In genomic region chr7:134605978-134606923, GRCh38 we compare ENCODE assay signal across 9 cellular contexts. TPM values are rescaled to one million over a fixed set of nuclear protein-coding genes. Genes with fewer than 3 reads are reported as not detected.
DNase-seq lines count a peak whose midpoint lies in the region; ATAC-seq and TF ChIP-seq lines count a peak whose summit lies in the region.
"Had no signal": no experiment of that assay in that cellular context is flagged by ENCODE, and none has a peak within 500 bp of the region (broad histone marks: within the 10 kb centered on the region; RNA-seq: fewer than 3 reads in every experiment).

No MANE protein-coding gene starts in this region.

- no peaks in the 10 kb centered on the region for H3K4me1 Mint-ChIP-seq in endodermal cell

- H3K4me3 Mint-ChIP-seq in endodermal cell: no peak overlapping the region

- no peak overlapping the region for H3K9ac ChIP-seq in endodermal cell (ENCODE audit: extremely low read depth, low read length, poor library complexity, severe bottlenecking)

- H3K27ac ChIP-seq in 22Rv1 (no peak overlapping the region), endodermal cell (ENCODE audit: low read depth, low read length) (no peak overlapping the region)

- DNase-seq in NCI-H82 (lab: John Stamatoyannopoulos, UW) (peak; percentile 86), endodermal cell (peak; percentile 78), mucosa of descending colon (peak in 2 of 3 donors; percentile 48 to 75)
- peak; percentile 16 to 38 for DNase-seq in activated CD8-positive, alpha-beta memory T cell treated with anti-CD3 and anti-CD28 coated beads for 4 hours (ENCODE audit: low read depth in 2 of 2)
- peak; percentile 20 to 24 for DNase-seq in stimulated activated CD8-positive, alpha-beta memory T cell treated with anti-CD3 and anti-CD28 coated beads, Interleukin-4, amount 100 ng/mL, for 4 hours (ENCODE audit: low read depth in 2 of 2, low spot score in 1 of 2)

- H3K9me3 ChIP-seq in endodermal cell (ENCODE audit: control insufficient read depth, low read length): no peaks in the 10 kb centered on the region
- H3K9me3 ChIP-seq in mucosa of descending colon: no peaks in the 10 kb centered on the region

- H3K4me3 ChIP-seq in endodermal cell (ENCODE audit: low read length): no peak overlapping the region
- no peak overlapping the region for H3K4me3 ChIP-seq in mucosa of descending colon

- H3K4me1 ChIP-seq in endodermal cell (ENCODE audit: control insufficient read depth, insufficient read depth, low read length) (no peaks in the 10 kb centered on the region), mucosa of descending colon (ENCODE audit: low read depth) (no peaks in the 10 kb centered on the region)

- ATAC-seq in GM18502 (IDR thresholded peaks at IDR 0.05; ENCODE audit: poor library complexity, unreplicated experiment) (peak; percentile 78), HG03139 (IDR thresholded peaks at IDR 0.05; ENCODE audit: unreplicated experiment) (peak; percentile 82), mucosa of descending colon (peak; percentile 85)

- H3K9me3 Mint-ChIP-seq in endodermal cell: no peaks in the 10 kb centered on the region

- H3K36me3 ChIP-seq in endodermal cell (ENCODE audit: control insufficient read depth, insufficient read depth, low read length) (no peaks in the 10 kb centered on the region), mucosa of descending colon (ENCODE audit: low read depth) (no peaks in the 10 kb centered on the region)

- no peaks in the 10 kb centered on the region for H3K36me3 Mint-ChIP-seq in endodermal cell (ENCODE audit: low read depth)

- intact Hi-C loops in mucosa of descending colon (cut with DNase I, micrococcal nuclease): loop anchor here (1.0 to 10.0 kb wide), 4 partner anchors 91 to 174 kb away; no protein-coding TSS in a partner anchor

- peaks cover 4% of the 10 kb centered on the region for H3K27me3 ChIP-seq in endodermal cell (ENCODE audit: control insufficient read depth, insufficient read depth, low read length, poor library complexity, severe bottlenecking)

- no peak overlapping the region for H3K27ac Mint-ChIP-seq in endodermal cell

- peaks cover 12% of the 10 kb centered on the region for H3K27me3 Mint-ChIP-seq in endodermal cell (ENCODE audit: insufficient read depth)

- WGBS in endodermal cell (ENCODE audit: insufficient coverage in 1 of 2, insufficient read length in 1 of 2), 2 experiments: 38 to 42% methylated on average over 10 to 12 of the region's 14 CpGs

- TF ChIP-seq CTCF in 22Rv1 (IDR thresholded peaks at IDR 0.05) (peak; percentile 99), endodermal cell (conservative IDR thresholded peaks at IDR 0.05) (peak; percentile 97), mucosa of descending colon (IDR thresholded peaks at IDR 0.05) (peak; percentile 86)

RNA-seq across cellular contexts. Expression of gene BPGM, which starts 40.4 kb away (rescaled TPM):
- total RNA-seq in endodermal cell: 10 to 100 TPM; 11.1 to 16.1 TPM
- polyA plus RNA-seq in endodermal cell (2013, experiment 1 of 2): 26.7 TPM
- polyA plus RNA-seq in endodermal cell (2013, experiment 2 of 2): 22.1 TPM
- 10 to 100 TPM in 1 of 3 donors, 1 to 10 TPM in 2; 9.4 to 17.3 (median 9.4) TPM for total RNA-seq in mucosa of descending colon

RNA-seq across cellular contexts. Expression of gene AKR1B15, which starts 57.3 kb away (rescaled TPM):
- total RNA-seq in endodermal cell: not detected
- 0.14 TPM for polyA plus RNA-seq in endodermal cell (2013, experiment 1 of 2)
- polyA plus RNA-seq in endodermal cell (2013, experiment 2 of 2): 0.17 TPM
- 1 to 10 TPM in 2 of 3 donors, not detected in 1; 3.1 to 8.0 TPM for total RNA-seq in mucosa of descending colon
- total RNA-seq: temporal lobe had no signal

Comparison
In these comparisons a context has a peak if more than half of its experiments do, and no peak if none do; other contexts are left out.
1. DNase-seq: peak in every context shown above with its lines; median percentile 86 in NCI-H82; 78 in endodermal cell; 62 in mucosa of descending colon; 27 in activated CD8-positive, alpha-beta memory T cell treated with anti-CD3 and anti-CD28 coated beads for 4 hours; 22 in stimulated activated CD8-positive, alpha-beta memory T cell treated with anti-CD3 and anti-CD28 coated beads, Interleukin-4, amount 100 ng/mL, for 4 hours.